Comparison of ENCODE assay signal across 1 cellular context in genomic region chr14:95535226-95536021, GRCh38.
A peak's percentile ranks its signal among the peaks of the same experiment; 100 is the strongest.
TF ChIP-seq lines count a peak whose summit lies in the region.

No MANE protein-coding gene starts in this region.

TF ChIP-seq in GM12878, 131 proteins besides CTCF, POLR2A, EP300 and RAD21 (continued from another document):
- TF ChIP-seq, protein P1, sequence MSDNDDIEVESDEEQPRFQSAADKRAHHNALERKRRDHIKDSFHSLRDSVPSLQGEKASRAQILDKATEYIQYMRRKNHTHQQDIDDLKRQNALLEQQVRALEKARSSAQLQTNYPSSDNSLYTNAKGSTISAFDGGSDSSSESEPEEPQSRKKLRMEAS (IDR thresholded peaks at IDR 0.05; ENCODE audit: low read depth, low read length) = no peak
- TF ChIP-seq NFYA (IDR thresholded peaks at IDR 0.05; ENCODE audit: borderline replicate concordance, low read depth, low read length) (no peak), NFIC (IDR thresholded peaks at IDR 0.05; ENCODE audit: low read depth, low read length) (no peak), RAD51 (IDR thresholded peaks at IDR 0.05) (no peak), RELB (IDR thresholded peaks at IDR 0.05; ENCODE audit: low read depth) (no peak), ZBED1 (IDR thresholded peaks at IDR 0.05; ENCODE audit: borderline replicate concordance) (no peak), PAX8 (IDR thresholded peaks at IDR 0.05) (no peak), JUNB (IDR thresholded peaks at IDR 0.05) (no peak), ZNF274 (IDR thresholded peaks at IDR 0.05; ENCODE audit: insufficient read depth, insufficient read length) (no peak), LARP7 (IDR thresholded peaks at IDR 0.05) (peak; percentile 86; the same call in 1 of the 2 replicates), NR2F1 (conservative IDR thresholded peaks at IDR 0.05) (peak; percentile 8; the same call in 1 of the 2 replicates), SMC3 (IDR thresholded peaks at IDR 0.05; ENCODE audit: borderline replicate concordance, low read length) (no peak), IRF3 (IDR thresholded peaks at IDR 0.05) (no peak)
